ENCODE assay signal across 1 cellular context in genomic region chr13:71871180-71871754, GRCh38.
TF ChIP-seq lines count a peak whose summit lies in the region.

No MANE protein-coding gene starts in this region.

TF ChIP-seq in SK-N-SH treated with all-trans-retinoic acid at 6 μM for 48 hours, 23 proteins besides CTCF, POLR2A, EP300 and RAD21 (continued from another document):
- TF ChIP-seq POU6F1 (CRISPR knock-in tag; IDR thresholded peaks at IDR 0.05; ENCODE audit: borderline replicate concordance, low read depth) (no peak), TCF4 (CRISPR knock-in tag; IDR thresholded peaks at IDR 0.05; ENCODE audit: borderline replicate concordance) (peak; percentile 66; the same call in 1 of the 2 replicates), ZNF8 (CRISPR knock-in tag; IDR thresholded peaks at IDR 0.05) (no peak)
